In genomic region chr9:93731963-93732362, GRCh38 we compare ENCODE assay signal across 28 cellular contexts.
"Had no signal": no experiment of that assay in that cellular context is flagged by ENCODE, and none has a peak within 500 bp of the region (broad histone marks: within the 10 kb centered on the region; RNA-seq: fewer than 3 reads in every experiment).

No MANE protein-coding gene starts in this region.

- H3K27ac Mint-ChIP-seq: activated CD4-positive, alpha-beta T cell treated with anti-CD3 and anti-CD28 coated beads for 36 hours; activated CD4-positive, alpha-beta T cell treated with anti-CD3 and anti-CD28 coated beads, Interleukin-2, amount 10 ng/mL, durations not matched to agents 7 days and 5 days; activated CD8-positive, alpha-beta memory T cell treated with anti-CD3 and anti-CD28 coated beads, Interleukin-2, amount 10 ng/mL, durations not matched to agents 7 days and 5 days; activated naive CD4-positive, alpha-beta T cell treated with anti-CD3 and anti-CD28 coated beads, Interleukin-2, amount 10 ng/mL, durations not matched to agents 7 days and 5 days; activated naive CD8-positive, alpha-beta T cell; activated naive CD8-positive, alpha-beta T cell treated with anti-CD3 and anti-CD28 coated beads, Interleukin-2, amount 50 U/mL, for 24 hours; brain had no signal

- H3K27ac ChIP-seq: SJCRH30, SK-N-MC had no signal

- H3K4me1 ChIP-seq: SJCRH30 had no signal

- H3K4me1 Mint-ChIP-seq: activated CD4-positive, alpha-beta T cell treated with anti-CD3 and anti-CD28 coated beads for 36 hours; activated CD4-positive, alpha-beta T cell treated with anti-CD3 and anti-CD28 coated beads, Interleukin-2, amount 10 ng/mL, durations not matched to agents 7 days and 5 days; activated CD8-positive, alpha-beta memory T cell treated with anti-CD3 and anti-CD28 coated beads, Interleukin-2, amount 10 ng/mL, durations not matched to agents 7 days and 5 days; activated naive CD4-positive, alpha-beta T cell treated with anti-CD3 and anti-CD28 coated beads, Interleukin-2, amount 10 ng/mL, durations not matched to agents 7 days and 5 days; activated naive CD8-positive, alpha-beta T cell treated with anti-CD3 and anti-CD28 coated beads, Interleukin-2, amount 50 U/mL, for 24 hours; brain had no signal

- H3K36me3 Mint-ChIP-seq: activated naive CD4-positive, alpha-beta T cell treated with anti-CD3 and anti-CD28 coated beads, Interleukin-2, amount 10 ng/mL, durations not matched to agents 7 days and 5 days; brain had no signal

- H3K4me3 Mint-ChIP-seq: activated CD4-positive, alpha-beta T cell treated with anti-CD3 and anti-CD28 coated beads for 36 hours; activated CD4-positive, alpha-beta T cell treated with anti-CD3 and anti-CD28 coated beads, Interleukin-2, amount 10 ng/mL, durations not matched to agents 7 days and 5 days; activated CD8-positive, alpha-beta memory T cell treated with anti-CD3 and anti-CD28 coated beads, Interleukin-2, amount 10 ng/mL, durations not matched to agents 7 days and 5 days; activated naive CD4-positive, alpha-beta T cell treated with anti-CD3 and anti-CD28 coated beads, Interleukin-2, amount 10 ng/mL, durations not matched to agents 7 days and 5 days; activated naive CD8-positive, alpha-beta T cell; activated naive CD8-positive, alpha-beta T cell treated with anti-CD3 and anti-CD28 coated beads, Interleukin-2, amount 50 U/mL, for 24 hours; brain had no signal

- H3K36me3 ChIP-seq: SJCRH30 had no signal

- H3K4me3 ChIP-seq: SJCRH30, SK-N-MC had no signal

- H3K9me3 ChIP-seq: SJCRH30 had no signal

- DNase-seq: activated CD4-positive, alpha-beta T cell treated with anti-CD3 and anti-CD28 coated beads for 36 hours; activated CD4-positive, alpha-beta T cell treated with anti-CD3 and anti-CD28 coated beads, Interleukin-2, amount 10 ng/mL, durations not matched to agents 7 days and 5 days; activated CD4-positive, alpha-beta T cell treated with anti-CD3 and anti-CD28 coated beads, Interleukin-2, amount 50 U/mL, for 48 hours; activated CD8-positive, alpha-beta memory T cell treated with anti-CD3 and anti-CD28 coated beads for 24 hours; activated CD8-positive, alpha-beta memory T cell treated with anti-CD3 and anti-CD28 coated beads, Interleukin-2, amount 10 ng/mL, durations not matched to agents 7 days and 5 days; activated CD8-positive, alpha-beta memory T cell treated with anti-CD3 and anti-CD28 coated beads, Interleukin-2, amount 50 U/mL, for 48 hours; activated effector memory CD4-positive, alpha-beta T cell treated with Interleukin-2 at 50 U/mL for 16 hours; activated naive CD4-positive, alpha-beta T cell treated with anti-CD3 and anti-CD28 coated beads, Interleukin-2, amount 10 ng/mL, durations not matched to agents 7 days and 5 days; activated naive CD8-positive, alpha-beta T cell treated with anti-CD3 and anti-CD28 coated beads, Interleukin-2, amount 50 U/mL, for 24 hours; activated T-cell treated with anti-CD3 and anti-CD28 coated beads, Interleukin-2, amount 50 U/mL, for 48 hours; anterior cingulate cortex; caudate nucleus; cerebellar nuclear complex; cortex of kidney; Karpas-422; KBM-7; NCI-H1417 treated with DMSO at 0.1 percent for 48 hours; NCI-H1694 treated with DMSO at 0.1 percent for 48 hours; NCI-H2081; NCI-H2171; NCI-H510A; NCI-H526 treated with DMSO at 0.1 percent for 48 hours; SHP77; SJCRH30; T1000 had no signal
